10 cellular contexts compared by ENCODE assay signal in genomic region chr2:174615951-174616436, GRCh38. TPM values are rescaled to one million over a fixed set of nuclear protein-coding genes. Genes with fewer than 3 reads are reported as not detected.
A peak's percentile ranks its signal among the peaks of the same experiment; 100 is the strongest.
DNase-seq lines count a peak whose midpoint lies in the region; ATAC-seq, FAIRE-seq and TF ChIP-seq lines count a peak whose summit lies in the region.
"Had no signal": no experiment of that assay in that cellular context is flagged by ENCODE, and none has a peak within 500 bp of the region (broad histone marks: within the 10 kb centered on the region; RNA-seq: fewer than 3 reads in every experiment).

No MANE protein-coding gene starts in this region.

- no peak overlapping the region; the same call in 1 of the 2 replicates for H3K4me2 ChIP-seq in PC-3 (ENCODE audit: low read length)
- H3K4me2 ChIP-seq in endothelial cell of umbilical vein (ENCODE audit: insufficient read depth, low read length): no peak overlapping the region

- TF ChIP-seq POLR2A in endothelial cell of umbilical vein (IDR thresholded peaks at IDR 0.05; ENCODE audit: low read depth, low read length): no peak

- no peaks in the 10 kb centered on the region for H3K27me3 ChIP-seq in PC-3 (ENCODE audit: low read length)
- H3K27me3 ChIP-seq in endothelial cell of umbilical vein (ENCODE audit: control insufficient read depth in 2 of 2, insufficient read depth in 2 of 2, low read length in 2 of 2): no peaks in the 10 kb centered on the region

- CTCF ChIA-PET in PC-3 (lab: Charles Lee) (interaction anchor here (0.9 to 1.0 kb wide), 4 partner anchors 13 to 153 kb away, joined by 3 read pairs; partner anchors contain the start of gene WIPF1), endothelial cell of umbilical vein (lab: Charles Lee) (interaction anchor here (0.7 to 2.1 kb wide), 12 partner anchors 8 to 153 kb away, joined by 3 to 9 read pairs (median 4); partner anchors contain the start of gene WIPF1)

- ATAC-seq in PC-3: peak; percentile 67

- TF ChIP-seq CTCF in PC-3 (conservative IDR thresholded peaks at IDR 0.05; ENCODE audit: low read depth, low read length) (no peak), endothelial cell of umbilical vein (IDR thresholded peaks at IDR 0.05; ENCODE audit: extremely low read depth in 1 of 2, insufficient read depth in 1 of 2, low read depth in 1 of 2, low read length in 2 of 2) (no peak)

- intact Hi-C loops in PC-3 (cut with micrococcal nuclease): no loop called here
- intact Hi-C loops in endothelial cell of umbilical vein (cut with micrococcal nuclease): no loop called here

- dilution Hi-C loops in endothelial cell of umbilical vein (cut with MboI; ENCODE audit: extremely low pct_ligation_motif_present, low sequenced_read_pairs): no loop called here

- H3K4me1 ChIP-seq in PC-3 (ENCODE audit: insufficient read depth, low read length): peaks cover 45% of the 10 kb centered on the region
- peaks cover 13% of the 10 kb centered on the region for H3K4me1 ChIP-seq in endothelial cell of umbilical vein (ENCODE audit: control insufficient read depth, extremely low read depth, insufficient read depth, low read length)

- DNase-seq in DMS79 treated with DMSO at 0.1 percent for 48 hours (lab: John Stamatoyannopoulos, UW): peak; percentile 20
- no peak for DNase-seq in DMS79 (lab: John Stamatoyannopoulos, UW)
- peak; percentile 93 for DNase-seq in PC-3
- peak; percentile 54 for DNase-seq in endothelial cell of umbilical vein (ENCODE audit: low read depth, low spot score)
- no peak for DNase-seq in activated effector memory CD4-positive, alpha-beta T cell treated with anti-CD3 and anti-CD28 coated beads, Interleukin-2, amount 50 U/mL, for 16 hours
- no peak for DNase-seq in central memory CD4-positive, alpha-beta T cell
- DNase-seq in cerebellar cortex (ENCODE audit: low spot score): no peak
- DNase-seq: 8988T had no signal

- peaks cover 3% of the 10 kb centered on the region for H3F3A ChIP-seq in PC-3 (ENCODE audit: low read length, unreplicated experiment)

- H3K27ac ChIP-seq in PC-3 (ENCODE audit: low read length) (peak overlapping the region; percentile 91), endothelial cell of umbilical vein (ENCODE audit: insufficient read depth, low read depth, low read length) (no peak overlapping the region), skin epidermis (peak overlapping the region in 15 of 21 experiments; percentile 10 to 77 (median 32))

- H3K36me3 ChIP-seq in PC-3 (ENCODE audit: low read depth, low read length) (no peaks in the 10 kb centered on the region), endothelial cell of umbilical vein (ENCODE audit: control insufficient read depth in 2 of 2, extremely low read depth in 1 of 2, insufficient read depth in 2 of 2, low read length in 2 of 2) (no peaks in the 10 kb centered on the region)

- H2AFZ ChIP-seq in PC-3 (ENCODE audit: low read length): no peak overlapping the region
- H2AFZ ChIP-seq in endothelial cell of umbilical vein (ENCODE audit: low read depth, low read length): no peak overlapping the region

- 0 out of 2 replicates have a peak overlapping the region, but pooled peaks have one; percentile 28 for H3K9ac ChIP-seq in PC-3 (ENCODE audit: low read length)
- no peak overlapping the region for H3K9ac ChIP-seq in endothelial cell of umbilical vein (replicated peaks; ENCODE audit: extremely low read depth, insufficient read depth, low read length)

- no peaks in the 10 kb centered on the region for H3K9me3 ChIP-seq in PC-3 (ENCODE audit: low read length)
- no peaks in the 10 kb centered on the region for H3K9me3 ChIP-seq in endothelial cell of umbilical vein (replicated peaks; ENCODE audit: control insufficient read depth, insufficient read depth, low read length)

- no peaks in the 10 kb centered on the region for H3K9me1 ChIP-seq in endothelial cell of umbilical vein (replicated peaks; ENCODE audit: control insufficient read depth, extremely low read depth, insufficient read depth, low read length)

- H3K4me3 ChIP-seq in PC-3 (ENCODE audit: low read length): no peak overlapping the region
- H3K4me3 ChIP-seq in endothelial cell of umbilical vein (replicated peaks in 1 of 3; ENCODE audit: insufficient read depth in 1 of 3, low read depth in 1 of 3, low read length in 3 of 3): no peak overlapping the region
- no peak overlapping the region for H3K4me3 ChIP-seq in skin epidermis

- no TSS peak for BruUV-seq in PC-3 (replicated peaks; lab: Mats Ljungman, UMichigan)
- BruUV-seq in endothelial cell of umbilical vein (replicated peaks; lab: Mats Ljungman, UMichigan): no TSS peak

- H4K20me1 ChIP-seq in PC-3 (ENCODE audit: low read length) (no peaks in the 10 kb centered on the region), endothelial cell of umbilical vein (replicated peaks; ENCODE audit: control insufficient read depth, extremely low read depth, insufficient read depth, low read length) (no peaks in the 10 kb centered on the region)

- peak; percentile 62 for FAIRE-seq in endothelial cell of umbilical vein (lab: Jason Lieb, UNC)
- FAIRE-seq: H1 had no signal

- POLR2A ChIA-PET in PC-3 (lab: Charles Lee; ENCODE audit: unreplicated experiment): no interaction called here
- POLR2A ChIA-PET in endothelial cell of umbilical vein (lab: Charles Lee): no interaction called here

- H3K9me2 ChIP-seq in PC-3 (replicated peaks; ENCODE audit: low read length): no peaks in the 10 kb centered on the region

- H3K79me2 ChIP-seq in PC-3 (ENCODE audit: low read length) (no peaks in the 10 kb centered on the region), endothelial cell of umbilical vein (ENCODE audit: control insufficient read depth, insufficient read depth, low read length) (no peaks in the 10 kb centered on the region)

TF ChIP-seq in endothelial cell of umbilical vein, 7 proteins besides CTCF, POLR2A, EP300 and RAD21:
- TF ChIP-seq MYC (IDR thresholded peaks at IDR 0.05; ENCODE audit: low read depth, low read length): no peak
- TF ChIP-seq, protein P1, sequence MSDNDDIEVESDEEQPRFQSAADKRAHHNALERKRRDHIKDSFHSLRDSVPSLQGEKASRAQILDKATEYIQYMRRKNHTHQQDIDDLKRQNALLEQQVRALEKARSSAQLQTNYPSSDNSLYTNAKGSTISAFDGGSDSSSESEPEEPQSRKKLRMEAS (IDR thresholded peaks at IDR 0.05; ENCODE audit: insufficient read depth, insufficient read length): no peak
- TF ChIP-seq FOS (IDR thresholded peaks at IDR 0.05; ENCODE audit: borderline replicate concordance, insufficient read depth, low read length): no peak
- TF ChIP-seq JUN (IDR thresholded peaks at IDR 0.05; ENCODE audit: borderline replicate concordance, insufficient read depth, insufficient read length, low read depth): no peak
- no peak for TF ChIP-seq GATA2 (IDR thresholded peaks at IDR 0.05; ENCODE audit: insufficient read depth, insufficient read length, low read depth, low read length)

RNA-seq across cellular contexts. Expression of gene WIPF1, which starts 18.4 kb away (rescaled TPM):
- total RNA-seq in PC-3 (2014; rRNA removed): 0.29 and 1.5 TPM in 2 replicates
- total RNA-seq in endothelial cell of umbilical vein: 42.0 and 44.2 TPM in 2 replicates
- polyA plus RNA-seq in endothelial cell of umbilical vein: 15.3 and 17.5 TPM in 2 replicates
- polyA plus RNA-seq in endothelial cell of umbilical vein (2011; cell fraction: cytosol; rRNA removed): 12.9 and 16.3 TPM in 2 replicates
- polyA plus RNA-seq in endothelial cell of umbilical vein (2011; cell fraction: nucleus; rRNA removed): 14.6 and 15.2 TPM in 2 replicates
- 21.6 and 27.5 TPM in 2 replicates for polyA plus RNA-seq in endothelial cell of umbilical vein (2012)
- 10.7 and 12.6 TPM in 2 replicates for polyA minus RNA-seq in endothelial cell of umbilical vein
- polyA minus RNA-seq in endothelial cell of umbilical vein (2011; cell fraction: cytosol; rRNA and poly(A)+ RNA removed): not detected
- 20.8 and 24.5 TPM in 2 replicates for polyA minus RNA-seq in endothelial cell of umbilical vein (2011; cell fraction: nucleus; rRNA and poly(A)+ RNA removed)

Comparison
In these comparisons a context has a peak if more than half of its experiments do, and no peak if none do; other contexts are left out.
1. DNase-seq: peak in DMS79 treated with DMSO at 0.1 percent for 48 hours (single experiment), PC-3 (single experiment) and endothelial cell of umbilical vein (single experiment); none in DMS79 (single experiment), activated effector memory CD4-positive, alpha-beta T cell treated with anti-CD3 and anti-CD28 coated beads, Interleukin-2, amount 50 U/mL, for 16 hours (single experiment), central memory CD4-positive, alpha-beta T cell (single experiment) and cerebellar cortex (single experiment).
2. RNA of gene WIPF1, which starts 18.4 kb away (total RNA-seq): 42.0 to 44.2 TPM in endothelial cell of umbilical vein; 0.29 to 1.5 TPM in PC-3; every median in the first group is over 10 times any median in the second.